1 cellular context compared by ENCODE assay signal in the genomic region with DNA sequence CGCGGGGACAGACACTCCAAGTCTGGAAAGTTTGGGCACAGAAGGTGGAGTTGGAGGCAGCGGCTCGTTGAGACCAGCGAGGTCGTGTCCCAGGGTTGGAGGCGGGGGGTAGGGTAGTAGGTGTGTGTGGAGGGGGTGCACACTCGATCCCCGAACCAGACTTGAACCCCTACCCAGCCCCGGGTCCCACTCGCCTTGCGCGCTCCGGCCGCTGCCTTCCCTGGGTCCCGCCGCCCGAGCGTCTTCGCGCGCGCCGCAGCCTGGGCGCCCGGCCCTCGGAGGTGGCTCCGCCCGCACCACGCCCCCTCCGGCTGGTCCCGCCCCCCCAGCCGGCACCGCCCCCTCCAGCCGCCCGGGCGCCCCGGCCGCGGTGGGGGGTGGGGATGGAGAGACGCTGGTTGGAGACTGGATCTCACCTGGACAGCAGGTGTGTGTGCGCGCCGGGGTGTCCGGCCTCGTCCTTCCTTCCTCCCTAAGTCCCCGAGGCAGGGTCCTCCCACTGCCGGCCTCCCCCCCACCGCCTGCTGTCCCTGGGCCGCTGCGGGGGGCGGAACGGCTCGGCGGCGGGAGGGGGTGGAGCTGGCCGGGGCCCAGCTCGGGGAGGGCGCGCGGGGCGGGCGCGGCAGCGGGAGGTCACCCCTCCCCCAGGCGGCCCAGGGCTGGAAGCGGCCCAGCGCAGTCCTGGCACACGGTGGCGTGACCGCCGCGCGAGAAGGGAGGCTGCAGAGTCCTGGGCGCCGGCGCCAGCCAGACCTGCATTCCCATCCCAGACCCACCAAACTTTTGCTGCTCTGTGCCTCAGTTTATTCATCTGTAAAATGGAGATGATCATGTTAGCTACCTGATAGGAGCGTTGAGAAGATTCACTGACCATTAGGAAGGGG.
TF ChIP-seq lines count a peak whose summit lies in the region.

A gene (minus strand): TSS at position 255 of the 884 bp plus-strand sequence. CDS start 3,034 bp downstream, outside the sequence.

TF ChIP-seq in HepG2, 621 proteins besides CTCF, POLR2A, EP300 and RAD21 (continued from another document and continues in another):
- TF ChIP-seq, protein P1, sequence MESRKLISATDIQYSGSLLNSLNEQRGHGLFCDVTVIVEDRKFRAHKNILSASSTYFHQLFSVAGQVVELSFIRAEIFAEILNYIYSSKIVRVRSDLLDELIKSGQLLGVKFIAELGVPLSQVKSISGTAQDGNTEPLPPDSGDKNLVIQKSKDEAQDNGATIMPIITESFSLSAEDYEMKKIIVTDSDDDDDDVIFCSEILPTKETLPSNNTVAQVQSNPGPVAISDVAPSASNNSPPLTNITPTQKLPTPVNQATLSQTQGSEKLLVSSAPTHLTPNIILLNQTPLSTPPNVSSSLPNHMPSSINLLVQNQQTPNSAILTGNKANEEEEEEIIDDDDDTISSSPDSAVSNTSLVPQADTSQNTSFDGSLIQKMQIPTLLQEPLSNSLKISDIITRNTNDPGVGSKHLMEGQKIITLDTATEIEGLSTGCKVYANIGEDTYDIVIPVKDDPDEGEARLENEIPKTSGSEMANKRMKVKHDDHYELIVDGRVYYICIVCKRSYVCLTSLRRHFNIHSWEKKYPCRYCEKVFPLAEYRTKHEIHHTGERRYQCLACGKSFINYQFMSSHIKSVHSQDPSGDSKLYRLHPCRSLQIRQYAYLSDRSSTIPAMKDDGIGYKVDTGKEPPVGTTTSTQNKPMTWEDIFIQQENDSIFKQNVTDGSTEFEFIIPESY (CRISPR knock-in tag; IDR thresholded peaks at IDR 0.05) = 0 out of 2 replicates have a peak, but pooled peaks have one; percentile 36
- TF ChIP-seq MED8 (CRISPR knock-in tag; IDR thresholded peaks at IDR 0.05; ENCODE audit: insufficient replicate concordance) (peak; percentile 38), MAZ (IDR thresholded peaks at IDR 0.05; ENCODE audit: borderline replicate concordance, low read depth, low read length) (peak; percentile 55; the same call in 1 of the 2 replicates), MAZ (CRISPR knock-in tag; IDR thresholded peaks at IDR 0.05; ENCODE audit: low read depth) (peak; percentile 78), ASH2L (IDR thresholded peaks at IDR 0.05; ENCODE audit: insufficient read length, low read depth, low read length) (peak; percentile 41), CEBPG (CRISPR knock-in tag; IDR thresholded peaks at IDR 0.05) (no peak), ZNF530 (CRISPR knock-in tag; IDR thresholded peaks at IDR 0.05; ENCODE audit: low read depth) (no peak), ZNF768 (CRISPR knock-in tag; IDR thresholded peaks at IDR 0.05) (peak; percentile 44; the same call in 1 of the 2 replicates), FOXA1 (IDR thresholded peaks at IDR 0.05) (no peak), FOXA1 (CRISPR knock-in tag; IDR thresholded peaks at IDR 0.05) (peak; percentile 24; the same call in 1 of the 2 replicates), ADNP (CRISPR knock-in tag; IDR thresholded peaks at IDR 0.05) (peak; percentile 91), ZNF234 (CRISPR knock-in tag; conservative IDR thresholded peaks at IDR 0.05) (0 out of 2 replicates have a peak, but pooled peaks have one; percentile 65), SALL1 (CRISPR knock-in tag; IDR thresholded peaks at IDR 0.05) (peak; percentile 24; the same call in 1 of the 2 replicates), ZNF329 (CRISPR knock-in tag; IDR thresholded peaks at IDR 0.05; ENCODE audit: low read depth) (peak; percentile 99), TAF1 (CRISPR knock-in tag; IDR thresholded peaks at IDR 0.05) (0 out of 2 replicates have a peak, but pooled peaks have one; percentile 22), KLF11 (CRISPR knock-in tag; IDR thresholded peaks at IDR 0.05) (no peak), ZNF747 (CRISPR knock-in tag; IDR thresholded peaks at IDR 0.05; ENCODE audit: borderline replicate concordance) (0 out of 2 replicates have a peak, but pooled peaks have one; percentile 13), HMG20A (CRISPR knock-in tag; IDR thresholded peaks at IDR 0.05; ENCODE audit: borderline replicate concordance) (peak; percentile 19; the same call in 1 of the 2 replicates), KDM6A (CRISPR knock-in tag; IDR thresholded peaks at IDR 0.05; ENCODE audit: low read depth) (no peak), IRX3 (CRISPR knock-in tag; IDR thresholded peaks at IDR 0.05; ENCODE audit: borderline replicate concordance, low read depth) (0 out of 2 replicates have a peak, but pooled peaks have one; percentile 30), XRCC5 (optimal IDR thresholded peaks at IDR 0.05; ENCODE audit: low read length) (peak; percentile 50), POLR2AphosphoS5 (IDR thresholded peaks at IDR 0.05; ENCODE audit: low read depth, low read length) (0 out of 2 replicates have a peak, but pooled peaks have one; percentile 36), ZNF17 (CRISPR knock-in tag; IDR thresholded peaks at IDR 0.05) (no peak), STAG1 (CRISPR knock-in tag; IDR thresholded peaks at IDR 0.05) (peak; percentile 47), HOXA5 (CRISPR knock-in tag; IDR thresholded peaks at IDR 0.05) (0 out of 2 replicates have a peak, but pooled peaks have one; percentile 55), CBFB (CRISPR knock-in tag; IDR thresholded peaks at IDR 0.05) (0 out of 2 replicates have a peak, but pooled peaks have one; percentile 15), SATB2 (CRISPR knock-in tag; IDR thresholded peaks at IDR 0.05) (no peak), ZNF776 (CRISPR knock-in tag; IDR thresholded peaks at IDR 0.05) (0 out of 2 replicates have a peak, but pooled peaks have one; percentile 28)
- TF ChIP-seq, protein P2, sequence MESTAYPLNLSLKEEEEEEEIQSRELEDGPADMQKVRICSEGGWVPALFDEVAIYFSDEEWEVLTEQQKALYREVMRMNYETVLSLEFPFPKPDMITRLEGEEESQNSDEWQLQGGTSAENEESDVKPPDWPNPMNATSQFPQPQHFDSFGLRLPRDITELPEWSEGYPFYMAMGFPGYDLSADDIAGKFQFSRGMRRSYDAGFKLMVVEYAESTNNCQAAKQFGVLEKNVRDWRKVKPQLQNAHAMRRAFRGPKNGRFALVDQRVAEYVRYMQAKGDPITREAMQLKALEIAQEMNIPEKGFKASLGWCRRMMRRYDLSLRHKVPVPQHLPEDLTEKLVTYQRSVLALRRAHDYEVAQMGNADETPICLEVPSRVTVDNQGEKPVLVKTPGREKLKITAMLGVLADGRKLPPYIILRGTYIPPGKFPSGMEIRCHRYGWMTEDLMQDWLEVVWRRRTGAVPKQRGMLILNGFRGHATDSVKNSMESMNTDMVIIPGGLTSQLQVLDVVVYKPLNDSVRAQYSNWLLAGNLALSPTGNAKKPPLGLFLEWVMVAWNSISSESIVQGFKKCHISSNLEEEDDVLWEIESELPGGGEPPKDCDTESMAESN (CRISPR knock-in tag; conservative IDR thresholded peaks at IDR 0.05) = no peak; the same call in 1 of the 2 replicates
- TF ChIP-seq, protein P3, sequence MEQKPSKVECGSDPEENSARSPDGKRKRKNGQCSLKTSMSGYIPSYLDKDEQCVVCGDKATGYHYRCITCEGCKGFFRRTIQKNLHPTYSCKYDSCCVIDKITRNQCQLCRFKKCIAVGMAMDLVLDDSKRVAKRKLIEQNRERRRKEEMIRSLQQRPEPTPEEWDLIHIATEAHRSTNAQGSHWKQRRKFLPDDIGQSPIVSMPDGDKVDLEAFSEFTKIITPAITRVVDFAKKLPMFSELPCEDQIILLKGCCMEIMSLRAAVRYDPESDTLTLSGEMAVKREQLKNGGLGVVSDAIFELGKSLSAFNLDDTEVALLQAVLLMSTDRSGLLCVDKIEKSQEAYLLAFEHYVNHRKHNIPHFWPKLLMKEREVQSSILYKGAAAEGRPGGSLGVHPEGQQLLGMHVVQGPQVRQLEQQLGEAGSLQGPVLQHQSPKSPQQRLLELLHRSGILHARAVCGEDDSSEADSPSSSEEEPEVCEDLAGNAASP (CRISPR knock-in tag; IDR thresholded peaks at IDR 0.05; ENCODE audit: borderline replicate concordance) = 0 out of 2 replicates have a peak, but pooled peaks have one; percentile 50
- TF ChIP-seq, protein P4, sequence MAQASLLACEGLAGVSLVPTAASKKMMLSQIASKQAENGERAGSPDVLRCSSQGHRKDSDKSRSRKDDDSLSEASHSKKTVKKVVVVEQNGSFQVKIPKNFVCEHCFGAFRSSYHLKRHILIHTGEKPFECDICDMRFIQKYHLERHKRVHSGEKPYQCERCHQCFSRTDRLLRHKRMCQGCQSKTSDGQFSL (CRISPR knock-in tag; IDR thresholded peaks at IDR 0.05) = peak; percentile 83; the same call in 1 of the 2 replicates
- TF ChIP-seq, protein P5, sequence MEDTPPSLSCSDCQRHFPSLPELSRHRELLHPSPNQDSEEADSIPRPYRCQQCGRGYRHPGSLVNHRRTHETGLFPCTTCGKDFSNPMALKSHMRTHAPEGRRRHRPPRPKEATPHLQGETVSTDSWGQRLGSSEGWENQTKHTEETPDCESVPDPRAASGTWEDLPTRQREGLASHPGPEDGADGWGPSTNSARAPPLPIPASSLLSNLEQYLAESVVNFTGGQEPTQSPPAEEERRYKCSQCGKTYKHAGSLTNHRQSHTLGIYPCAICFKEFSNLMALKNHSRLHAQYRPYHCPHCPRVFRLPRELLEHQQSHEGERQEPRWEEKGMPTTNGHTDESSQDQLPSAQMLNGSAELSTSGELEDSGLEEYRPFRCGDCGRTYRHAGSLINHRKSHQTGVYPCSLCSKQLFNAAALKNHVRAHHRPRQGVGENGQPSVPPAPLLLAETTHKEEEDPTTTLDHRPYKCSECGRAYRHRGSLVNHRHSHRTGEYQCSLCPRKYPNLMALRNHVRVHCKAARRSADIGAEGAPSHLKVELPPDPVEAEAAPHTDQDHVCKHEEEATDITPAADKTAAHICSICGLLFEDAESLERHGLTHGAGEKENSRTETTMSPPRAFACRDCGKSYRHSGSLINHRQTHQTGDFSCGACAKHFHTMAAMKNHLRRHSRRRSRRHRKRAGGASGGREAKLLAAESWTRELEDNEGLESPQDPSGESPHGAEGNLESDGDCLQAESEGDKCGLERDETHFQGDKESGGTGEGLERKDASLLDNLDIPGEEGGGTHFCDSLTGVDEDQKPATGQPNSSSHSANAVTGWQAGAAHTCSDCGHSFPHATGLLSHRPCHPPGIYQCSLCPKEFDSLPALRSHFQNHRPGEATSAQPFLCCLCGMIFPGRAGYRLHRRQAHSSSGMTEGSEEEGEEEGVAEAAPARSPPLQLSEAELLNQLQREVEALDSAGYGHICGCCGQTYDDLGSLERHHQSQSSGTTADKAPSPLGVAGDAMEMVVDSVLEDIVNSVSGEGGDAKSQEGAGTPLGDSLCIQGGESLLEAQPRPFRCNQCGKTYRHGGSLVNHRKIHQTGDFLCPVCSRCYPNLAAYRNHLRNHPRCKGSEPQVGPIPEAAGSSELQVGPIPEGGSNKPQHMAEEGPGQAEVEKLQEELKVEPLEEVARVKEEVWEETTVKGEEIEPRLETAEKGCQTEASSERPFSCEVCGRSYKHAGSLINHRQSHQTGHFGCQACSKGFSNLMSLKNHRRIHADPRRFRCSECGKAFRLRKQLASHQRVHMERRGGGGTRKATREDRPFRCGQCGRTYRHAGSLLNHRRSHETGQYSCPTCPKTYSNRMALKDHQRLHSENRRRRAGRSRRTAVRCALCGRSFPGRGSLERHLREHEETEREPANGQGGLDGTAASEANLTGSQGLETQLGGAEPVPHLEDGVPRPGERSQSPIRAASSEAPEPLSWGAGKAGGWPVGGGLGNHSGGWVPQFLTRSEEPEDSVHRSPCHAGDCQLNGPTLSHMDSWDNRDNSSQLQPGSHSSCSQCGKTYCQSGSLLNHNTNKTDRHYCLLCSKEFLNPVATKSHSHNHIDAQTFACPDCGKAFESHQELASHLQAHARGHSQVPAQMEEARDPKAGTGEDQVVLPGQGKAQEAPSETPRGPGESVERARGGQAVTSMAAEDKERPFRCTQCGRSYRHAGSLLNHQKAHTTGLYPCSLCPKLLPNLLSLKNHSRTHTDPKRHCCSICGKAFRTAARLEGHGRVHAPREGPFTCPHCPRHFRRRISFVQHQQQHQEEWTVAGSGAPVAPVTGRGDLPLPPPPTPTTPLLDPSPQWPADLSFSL (CRISPR knock-in tag; IDR thresholded peaks at IDR 0.05) = no peak
- TF ChIP-seq, protein P6, sequence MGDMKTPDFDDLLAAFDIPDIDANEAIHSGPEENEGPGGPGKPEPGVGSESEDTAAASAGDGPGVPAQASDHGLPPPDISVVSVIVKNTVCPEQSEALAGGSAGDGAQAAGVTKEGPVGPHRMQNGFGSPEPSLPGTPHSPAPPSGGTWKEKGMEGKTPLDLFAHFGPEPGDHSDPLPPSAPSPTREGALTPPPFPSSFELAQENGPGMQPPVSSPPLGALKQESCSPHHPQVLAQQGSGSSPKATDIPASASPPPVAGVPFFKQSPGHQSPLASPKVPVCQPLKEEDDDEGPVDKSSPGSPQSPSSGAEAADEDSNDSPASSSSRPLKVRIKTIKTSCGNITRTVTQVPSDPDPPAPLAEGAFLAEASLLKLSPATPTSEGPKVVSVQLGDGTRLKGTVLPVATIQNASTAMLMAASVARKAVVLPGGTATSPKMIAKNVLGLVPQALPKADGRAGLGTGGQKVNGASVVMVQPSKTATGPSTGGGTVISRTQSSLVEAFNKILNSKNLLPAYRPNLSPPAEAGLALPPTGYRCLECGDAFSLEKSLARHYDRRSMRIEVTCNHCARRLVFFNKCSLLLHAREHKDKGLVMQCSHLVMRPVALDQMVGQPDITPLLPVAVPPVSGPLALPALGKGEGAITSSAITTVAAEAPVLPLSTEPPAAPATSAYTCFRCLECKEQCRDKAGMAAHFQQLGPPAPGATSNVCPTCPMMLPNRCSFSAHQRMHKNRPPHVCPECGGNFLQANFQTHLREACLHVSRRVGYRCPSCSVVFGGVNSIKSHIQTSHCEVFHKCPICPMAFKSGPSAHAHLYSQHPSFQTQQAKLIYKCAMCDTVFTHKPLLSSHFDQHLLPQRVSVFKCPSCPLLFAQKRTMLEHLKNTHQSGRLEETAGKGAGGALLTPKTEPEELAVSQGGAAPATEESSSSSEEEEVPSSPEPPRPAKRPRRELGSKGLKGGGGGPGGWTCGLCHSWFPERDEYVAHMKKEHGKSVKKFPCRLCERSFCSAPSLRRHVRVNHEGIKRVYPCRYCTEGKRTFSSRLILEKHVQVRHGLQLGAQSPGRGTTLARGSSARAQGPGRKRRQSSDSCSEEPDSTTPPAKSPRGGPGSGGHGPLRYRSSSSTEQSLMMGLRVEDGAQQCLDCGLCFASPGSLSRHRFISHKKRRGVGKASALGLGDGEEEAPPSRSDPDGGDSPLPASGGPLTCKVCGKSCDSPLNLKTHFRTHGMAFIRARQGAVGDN (CRISPR knock-in tag; IDR thresholded peaks at IDR 0.05) = peak; percentile 70
- TF ChIP-seq, protein P7, sequence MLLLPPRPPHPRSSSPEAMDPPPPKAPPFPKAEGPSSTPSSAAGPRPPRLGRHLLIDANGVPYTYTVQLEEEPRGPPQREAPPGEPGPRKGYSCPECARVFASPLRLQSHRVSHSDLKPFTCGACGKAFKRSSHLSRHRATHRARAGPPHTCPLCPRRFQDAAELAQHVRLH (CRISPR knock-in tag; IDR thresholded peaks at IDR 0.05; ENCODE audit: borderline replicate concordance, low read depth) = peak; percentile 40; the same call in 1 of the 2 replicates
- TF ChIP-seq, protein P8, sequence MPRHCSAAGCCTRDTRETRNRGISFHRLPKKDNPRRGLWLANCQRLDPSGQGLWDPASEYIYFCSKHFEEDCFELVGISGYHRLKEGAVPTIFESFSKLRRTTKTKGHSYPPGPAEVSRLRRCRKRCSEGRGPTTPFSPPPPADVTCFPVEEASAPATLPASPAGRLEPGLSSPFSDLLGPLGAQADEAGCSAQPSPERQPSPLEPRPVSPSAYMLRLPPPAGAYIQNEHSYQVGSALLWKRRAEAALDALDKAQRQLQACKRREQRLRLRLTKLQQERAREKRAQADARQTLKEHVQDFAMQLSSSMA (CRISPR knock-in tag; IDR thresholded peaks at IDR 0.05) = no peak
- TF ChIP-seq, protein P9, sequence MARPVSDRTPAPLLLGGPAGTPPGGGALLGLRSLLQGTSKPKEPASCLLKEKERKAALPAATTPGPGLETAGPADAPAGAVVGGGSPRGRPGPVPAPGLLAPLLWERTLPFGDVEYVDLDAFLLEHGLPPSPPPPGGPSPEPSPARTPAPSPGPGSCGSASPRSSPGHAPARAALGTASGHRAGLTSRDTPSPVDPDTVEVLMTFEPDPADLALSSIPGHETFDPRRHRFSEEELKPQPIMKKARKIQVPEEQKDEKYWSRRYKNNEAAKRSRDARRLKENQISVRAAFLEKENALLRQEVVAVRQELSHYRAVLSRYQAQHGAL (CRISPR knock-in tag; IDR thresholded peaks at IDR 0.05; ENCODE audit: not compliant biosample characterization) = no peak
